In genomic region chr1:76876996-76877395, GRCh38 we compare ENCODE assay signal across 6 cellular contexts. TPM values are rescaled to one million over a fixed set of nuclear protein-coding genes. Genes with fewer than 3 reads are reported as not detected.
"Had no signal": no experiment of that assay in that cellular context is flagged by ENCODE, and none has a peak within 500 bp of the region (broad histone marks: within the 10 kb centered on the region; RNA-seq: fewer than 3 reads in every experiment).

No MANE protein-coding gene starts in this region.

RNA-seq across cellular contexts. Expression of gene ST6GALNAC5, which starts 9.7 kb away (rescaled TPM):
- total RNA-seq: glomerular endothelial cell; left lobe of liver; lung microvascular endothelial cell; natural killer cell treated with Interleukin-12 subunit alpha and Interleukin-12 subunit beta and Interleukin-15 and Interleukin-18, amount 100 ng/mL, for 72 hours; pulmonary artery endothelial cell; right lobe of liver had no signal
